12 cellular contexts compared by ENCODE assay signal in genomic region chr15:80475572-80475971, GRCh38.
DNase-seq lines count a peak whose midpoint lies in the region; ATAC-seq and TF ChIP-seq lines count a peak whose summit lies in the region.
"Had no signal": no experiment of that assay in that cellular context is flagged by ENCODE, and none has a peak within 500 bp of the region (broad histone marks: within the 10 kb centered on the region; RNA-seq: fewer than 3 reads in every experiment).

No MANE protein-coding gene starts in this region.

- H3K4me3 ChIP-seq in DND-41 (ENCODE audit: low read depth in 1 of 2, low read length in 2 of 2) (no peak overlapping the region), cardiac fibroblast (replicated peaks in 1 of 2; ENCODE audit: low read depth in 2 of 2, low read length in 2 of 2) (no peak overlapping the region), neural progenitor cell (no peak overlapping the region), tibial nerve (no peak overlapping the region)

- H3K27me3 ChIP-seq in DND-41 (ENCODE audit: insufficient read depth, low read length, poor library complexity) (no peaks in the 10 kb centered on the region), neural progenitor cell (no peaks in the 10 kb centered on the region), tibial nerve (no peaks in the 10 kb centered on the region)

- H3K9me3 ChIP-seq in DND-41 (ENCODE audit: insufficient read depth, low read length, severe bottlenecking), result no peaks in the 10 kb centered on the region
- no peaks in the 10 kb centered on the region for H3K9me3 ChIP-seq in neural progenitor cell (ENCODE audit: low read depth)
- peaks cover 0 to 22% (median 0%) of the 10 kb centered on the region in 4 donors for H3K9me3 ChIP-seq in tibial nerve

- H3K4me1 Mint-ChIP-seq in neural progenitor cell, result peaks cover 36% of the 10 kb centered on the region
- H3K4me1 Mint-ChIP-seq in CD14-positive monocyte, result peaks cover 34% of the 10 kb centered on the region
- H3K4me1 Mint-ChIP-seq: B cell, natural killer cell had no signal

- TF ChIP-seq EP300 in tibial nerve (IDR thresholded peaks at IDR 0.05), result no peak

- peaks cover 26% of the 10 kb centered on the region for H3F3A ChIP-seq in neural progenitor cell (ENCODE audit: low read depth)

- H3K36me3 ChIP-seq in DND-41 (ENCODE audit: insufficient read depth, low read length), result no peaks in the 10 kb centered on the region
- H3K36me3 ChIP-seq in neural progenitor cell, result peaks cover 6% of the 10 kb centered on the region
- peaks cover 0 to 54% (median 0%) of the 10 kb centered on the region in 3 donors for H3K36me3 ChIP-seq in tibial nerve

- peaks cover 55% of the 10 kb centered on the region for H3K36me3 Mint-ChIP-seq in neural progenitor cell
- no peaks in the 10 kb centered on the region for H3K36me3 Mint-ChIP-seq in CD14-positive monocyte
- H3K36me3 Mint-ChIP-seq: activated naive CD8-positive, alpha-beta T cell treated with anti-CD3 and anti-CD28 coated beads for 36 hours; natural killer cell had no signal

- H3K9me3 Mint-ChIP-seq in neural progenitor cell (peaks cover 9% of the 10 kb centered on the region), CD14-positive monocyte (peaks cover 2 to 25% (median 13%) of the 10 kb centered on the region in 7 donors)

- no peak for TF ChIP-seq POLR2A in tibial nerve (IDR thresholded peaks at IDR 0.05)

- 97 to 98% methylated on average over 2 of the region's 2 CpGs for WGBS in tibial nerve, 2 donors

- TF ChIP-seq CTCF in DND-41 (IDR thresholded peaks at IDR 0.05; ENCODE audit: borderline replicate concordance, extremely low read depth, low read length, poor library complexity, severe bottlenecking) (peak; percentile 19), cardiac fibroblast (IDR thresholded peaks at IDR 0.05; ENCODE audit: low read depth, low read length) (peak; percentile 33), neural progenitor cell (IDR thresholded peaks at IDR 0.05) (peak; percentile 23), tibial nerve (IDR thresholded peaks at IDR 0.05) (no peak), CD14-positive monocyte (IDR thresholded peaks at IDR 0.05) (no peak)

- H3K4me2 ChIP-seq in DND-41 (ENCODE audit: insufficient read depth, low read length) (no peak overlapping the region), neural progenitor cell (no peak overlapping the region)

- H3K4me1 ChIP-seq in DND-41 (ENCODE audit: insufficient read depth, low read length) (no peaks in the 10 kb centered on the region), neural progenitor cell (peaks cover 20% of the 10 kb centered on the region), tibial nerve (peaks cover 0 to 11% (median 0%) of the 10 kb centered on the region in 4 donors)

- H3K79me2 ChIP-seq in DND-41 (ENCODE audit: insufficient read depth, low read length), result no peaks in the 10 kb centered on the region
- H3K79me2 ChIP-seq in neural progenitor cell (ENCODE audit: low read depth), result no peaks in the 10 kb centered on the region

- H3K27me3 Mint-ChIP-seq in neural progenitor cell (ENCODE audit: insufficient read depth, low read depth) (no peaks in the 10 kb centered on the region), CD14-positive monocyte (ENCODE audit: low read depth in 3 of 3) (peaks cover 4 to 23% (median 16%) of the 10 kb centered on the region in 3 donors)

- H3K9ac ChIP-seq in DND-41 (ENCODE audit: low read depth, low read length) (no peak overlapping the region), neural progenitor cell (no peak overlapping the region)

- intact Hi-C loops in CD14-positive monocyte (cut with micrococcal nuclease), result no loop called here

- ATAC-seq in DND-41 (ENCODE audit: insufficient read depth, low read depth), result no peak
- ATAC-seq in HG03378 (IDR thresholded peaks at IDR 0.05; ENCODE audit: unreplicated experiment), result no peak
- ATAC-seq: natural killer cell had no signal

- H4K20me1 ChIP-seq in DND-41 (ENCODE audit: insufficient read depth, low read length), result no peaks in the 10 kb centered on the region
- no peaks in the 10 kb centered on the region for H4K20me1 ChIP-seq in neural progenitor cell (ENCODE audit: low read depth)

- DNase-seq in DND-41, result no peak
- peak; percentile 17 for DNase-seq in KBM-7
- peak in 1 of 2 donors; percentile 24 for DNase-seq in cardiac fibroblast (ENCODE audit: low read depth in 2 of 2)
- no peak for DNase-seq in neural progenitor cell (ENCODE audit: low spot score)
- DNase-seq in tibial nerve (ENCODE audit: low spot score in 2 of 2), result no peak
- DNase-seq in CD14-positive monocyte (ENCODE audit: low spot score), result no peak
- DNase-seq in hypothalamus (lab: John Stamatoyannopoulos, UW), result no peak
- DNase-seq: activated naive CD8-positive, alpha-beta T cell treated with anti-CD3 and anti-CD28 coated beads for 36 hours; natural killer cell; retina had no signal

- in situ Hi-C loops in KBM-7 (cut with MboI; ENCODE audit: low pct_unique_long_range_greater_than_20kb, low sequenced_read_pairs), result no loop called here

- H3K27ac Mint-ChIP-seq in neural progenitor cell (no peak overlapping the region), CD14-positive monocyte (no peak overlapping the region)
- H3K27ac Mint-ChIP-seq: activated naive CD8-positive, alpha-beta T cell treated with anti-CD3 and anti-CD28 coated beads for 36 hours; B cell; natural killer cell had no signal

- H3K4me3 Mint-ChIP-seq in neural progenitor cell, result no peak overlapping the region
- H3K4me3 Mint-ChIP-seq in CD14-positive monocyte, result no peak overlapping the region
- H3K4me3 Mint-ChIP-seq: activated naive CD8-positive, alpha-beta T cell treated with anti-CD3 and anti-CD28 coated beads for 36 hours; B cell; natural killer cell had no signal

- H3K27ac ChIP-seq in DND-41 (ENCODE audit: low read length), result no peak overlapping the region
- no peak overlapping the region for H3K27ac ChIP-seq in neural progenitor cell
- no peak overlapping the region for H3K27ac ChIP-seq in tibial nerve

- no peak overlapping the region for H2AFZ ChIP-seq in DND-41 (ENCODE audit: low read depth, low read length)
- H2AFZ ChIP-seq in neural progenitor cell (replicated peaks), result no peak overlapping the region

Comparison
In these comparisons a context has a peak if more than half of its experiments do, and no peak if none do; other contexts are left out.
1. CTCF ChIP-seq: peak in DND-41 (single experiment), cardiac fibroblast (single experiment) and neural progenitor cell (single experiment); none in tibial nerve (0 of 5) and CD14-positive monocyte (single experiment).